In genomic region chr15:64095795-64096485, GRCh38 we compare ENCODE assay signal across 1 cellular context.
TF ChIP-seq lines count a peak whose summit lies in the region.

Gene SNX1 (plus strand): TSS chr15:64095982. CDS start chr15:64096014, 32 bp downstream.

TF ChIP-seq in H1, 55 proteins besides CTCF, POLR2A, EP300 and RAD21:
- TF ChIP-seq GTF2F1 (IDR thresholded peaks at IDR 0.05; ENCODE audit: borderline replicate concordance, low read depth, low read length) (no peak), HDAC6 (IDR thresholded peaks at IDR 0.05; ENCODE audit: low read depth, low read length) (no peak), ZNF274 (IDR thresholded peaks at IDR 0.05; ENCODE audit: borderline replicate concordance, extremely low read depth, low read length) (no peak), CTBP2 (IDR thresholded peaks at IDR 0.05; ENCODE audit: borderline replicate concordance, insufficient read depth, insufficient read length, low read length) (no peak), RFX5 (IDR thresholded peaks at IDR 0.05; ENCODE audit: borderline replicate concordance, low read depth, low read length) (no peak), TAF1 (IDR thresholded peaks at IDR 0.05; ENCODE audit: low read depth, low read length) (peak; percentile 90), TEAD4 (IDR thresholded peaks at IDR 0.05; ENCODE audit: low read depth, low read length) (no peak), TAF7 (optimal IDR thresholded peaks at IDR 0.05; ENCODE audit: borderline replicate concordance, low read depth, low read length) (peak; percentile 83), SUZ12 (IDR thresholded peaks at IDR 0.05; ENCODE audit: low read length) (no peak), USF2 (IDR thresholded peaks at IDR 0.05; ENCODE audit: low read length) (no peak; the same call in 1 of the 2 replicates), SP2 (IDR thresholded peaks at IDR 0.05; ENCODE audit: low read length) (no peak), SP1 (IDR thresholded peaks at IDR 0.05; ENCODE audit: low read depth, low read length) (peak; percentile 49; the same call in 1 of the 2 replicates), POLR2AphosphoS5 (IDR thresholded peaks at IDR 0.05; ENCODE audit: low read depth, low read length) (no peak; the same call in 1 of the 2 replicates), JUN (IDR thresholded peaks at IDR 0.05; ENCODE audit: low read depth, low read length) (no peak), FOSL1 (IDR thresholded peaks at IDR 0.05; ENCODE audit: insufficient read depth, low read depth, low read length) (no peak), POU5F1 (IDR thresholded peaks at IDR 0.05; ENCODE audit: low read depth, low read length) (0 out of 2 replicates have a peak, but pooled peaks have one; percentile 56), SAP30 (IDR thresholded peaks at IDR 0.05; ENCODE audit: insufficient read depth, insufficient replicate concordance, low read length) (no peak), ASH2L (IDR thresholded peaks at IDR 0.05; ENCODE audit: low read length) (peak; percentile 97), NRF1 (IDR thresholded peaks at IDR 0.05; ENCODE audit: low read depth, low read length) (peak; percentile 51), MAFK (IDR thresholded peaks at IDR 0.05; ENCODE audit: low read depth, low read length) (no peak), GABPA (IDR thresholded peaks at IDR 0.05; ENCODE audit: borderline replicate concordance, insufficient read depth, low read length) (no peak), SP4 (IDR thresholded peaks at IDR 0.05; ENCODE audit: low read length) (0 out of 2 replicates have a peak, but pooled peaks have one; percentile 69), RBBP5 (IDR thresholded peaks at IDR 0.05; ENCODE audit: borderline replicate concordance, low read depth, low read length) (peak; percentile 89), YY1 (IDR thresholded peaks at IDR 0.05; ENCODE audit: low read depth, low read length) (peak; percentile 95), BCL11A (IDR thresholded peaks at IDR 0.05; ENCODE audit: low read depth in 2 of 2, low read length in 2 of 2) (no peak), TBP (IDR thresholded peaks at IDR 0.05; ENCODE audit: low read depth, low read length) (peak; percentile 67), TCF12 (IDR thresholded peaks at IDR 0.05; ENCODE audit: low read depth, low read length) (peak; percentile 75; the same call in 1 of the 2 replicates), CBX5 (IDR thresholded peaks at IDR 0.05; ENCODE audit: low read depth, low read length) (no peak), ATF3 (IDR thresholded peaks at IDR 0.05; ENCODE audit: insufficient read depth, low read depth, low read length) (no peak), EGR1 (IDR thresholded peaks at IDR 0.05; ENCODE audit: borderline replicate concordance, low read depth, low read length) (no peak), ATF2 (IDR thresholded peaks at IDR 0.05; ENCODE audit: low read length) (0 out of 2 replicates have a peak, but pooled peaks have one; percentile 56), MAX (IDR thresholded peaks at IDR 0.05) (peak; percentile 46), CEBPB (IDR thresholded peaks at IDR 0.05; ENCODE audit: low read depth, low read length) (no peak), CREB1 (IDR thresholded peaks at IDR 0.05) (peak; percentile 56; the same call in 1 of the 2 replicates), KDM5A (IDR thresholded peaks at IDR 0.05; ENCODE audit: low read length) (peak; percentile 83), SIX5 (IDR thresholded peaks at IDR 0.05; ENCODE audit: low read depth, low read length) (no peak), SRF (IDR thresholded peaks at IDR 0.05; ENCODE audit: low read depth, low read length) (no peak), BACH1 (IDR thresholded peaks at IDR 0.05; ENCODE audit: low read length) (peak; percentile 97), SIN3A (conservative IDR thresholded peaks at IDR 0.05 in 1 of 2, IDR thresholded peaks at IDR 0.05 in 1 of 2; ENCODE audit: low read depth in 1 of 2, low read length in 2 of 2) (peak in 1 of 2 experiments; percentile 79; a peak in 2 of 4 replicates), KDM4A (IDR thresholded peaks at IDR 0.05; ENCODE audit: low read depth, low read length, severe bottlenecking) (peak; percentile 89), CHD7 (IDR thresholded peaks at IDR 0.05; ENCODE audit: insufficient replicate concordance, low read length) (no peak), KDM1A (IDR thresholded peaks at IDR 0.05; ENCODE audit: borderline replicate concordance, low read length) (peak; percentile 72; the same call in 1 of the 2 replicates), CBX8 (IDR thresholded peaks at IDR 0.05; ENCODE audit: borderline replicate concordance, low read depth, low read length) (no peak), E2F6 (IDR thresholded peaks at IDR 0.05) (no peak), CHD2 (IDR thresholded peaks at IDR 0.05; ENCODE audit: low read length) (no peak), PHF8 (conservative IDR thresholded peaks at IDR 0.05; ENCODE audit: low read depth, low read length) (peak; percentile 85), CHD1 (IDR thresholded peaks at IDR 0.05; ENCODE audit: low read depth, low read length) (no peak; the same call in 1 of the 2 replicates), HDAC2 (IDR thresholded peaks at IDR 0.05; ENCODE audit: borderline replicate concordance in 1 of 2, low read depth in 2 of 2, low read length in 2 of 2) (peak; percentile 99 to 100)
TF ChIP-seq in H1: peak in this region for 21.
